11 cellular contexts compared by ENCODE assay signal in genomic region chr10:128530301-128530700, GRCh38.
A peak's percentile ranks its signal among the peaks of the same experiment; 100 is the strongest.
DNase-seq lines count a peak whose midpoint lies in the region; FAIRE-seq and TF ChIP-seq lines count a peak whose summit lies in the region.
"Had no signal": no experiment of that assay in that cellular context is flagged by ENCODE, and none has a peak within 500 bp of the region (broad histone marks: within the 10 kb centered on the region; RNA-seq: fewer than 3 reads in every experiment).

No MANE protein-coding gene starts in this region.

- H3K4me3 ChIP-seq in A673 (ENCODE audit: low read depth, low read length, poor library complexity, severe bottlenecking) = no peak overlapping the region
- H3K4me3 ChIP-seq in SU-DHL-6 (ENCODE audit: insufficient read depth, low read length, poor library complexity, severe bottlenecking) = no peak overlapping the region
- H3K4me3 ChIP-seq in small intestine (ENCODE audit: low read depth in 1 of 2, low read length in 2 of 2) = no peak overlapping the region

- in situ Hi-C loops in GM13976 (cut with MboI; ENCODE audit: low sequenced_read_pairs, unreplicated experiment) = loop anchor here (25.0 kb wide), 1 partner anchor 268 kb away; no protein-coding TSS in a partner anchor

- POLR2A ChIA-PET in A673 (lab: Charles Lee; ENCODE audit: low non-redundant PET) = no interaction called here

- H3K9me3 ChIP-seq in A673 (ENCODE audit: low read depth, low read length, poor library complexity, severe bottlenecking) (no peaks in the 10 kb centered on the region), SU-DHL-6 (ENCODE audit: insufficient read depth, low read length) (no peaks in the 10 kb centered on the region), small intestine (ENCODE audit: control insufficient read depth, low read depth) (no peaks in the 10 kb centered on the region)

- no peaks in the 10 kb centered on the region for H3F3A ChIP-seq in SU-DHL-6 (ENCODE audit: insufficient read depth)

- no peaks in the 10 kb centered on the region for H4K20me1 ChIP-seq in SU-DHL-6 (ENCODE audit: low read depth, low read length)

- no peak overlapping the region for H3K9ac ChIP-seq in SU-DHL-6 (ENCODE audit: low read length)

- H3K27ac ChIP-seq in A673 (ENCODE audit: low read depth, low read length, poor library complexity, severe bottlenecking) = no peak overlapping the region
- no peak overlapping the region for H3K27ac ChIP-seq in SU-DHL-6 (ENCODE audit: low read depth, low read length)
- H3K27ac ChIP-seq in small intestine (ENCODE audit: low read depth in 1 of 2, low read length in 1 of 2) = no peak overlapping the region

- no peaks in the 10 kb centered on the region for H3K36me3 ChIP-seq in A673 (ENCODE audit: insufficient read depth, low read length, poor library complexity, severe bottlenecking)
- no peaks in the 10 kb centered on the region for H3K36me3 ChIP-seq in SU-DHL-6 (ENCODE audit: low read length)
- H3K36me3 ChIP-seq in small intestine (ENCODE audit: control insufficient read depth in 2 of 2, insufficient read depth in 2 of 2, low read length in 2 of 2) = no peaks in the 10 kb centered on the region

- CTCF ChIA-PET in A673 (lab: Charles Lee) = no interaction called here

- no peaks in the 10 kb centered on the region for H3K9me2 ChIP-seq in SU-DHL-6 (replicated peaks; ENCODE audit: insufficient read depth, low read length)

- TF ChIP-seq CTCF in A673 (conservative IDR thresholded peaks at IDR 0.05; ENCODE audit: low read depth, low read length) (peak; percentile 74), GM13976 (IDR thresholded peaks at IDR 0.05; ENCODE audit: borderline replicate concordance, control extremely low read depth, extremely low read depth, insufficient read depth, missing control alignments) (peak; percentile 26), SU-DHL-6 (IDR thresholded peaks at IDR 0.05; ENCODE audit: insufficient read depth, low read length, poor library complexity, severe bottlenecking) (peak; percentile 33)

- H3K27me3 ChIP-seq in A673 (replicated peaks; ENCODE audit: insufficient read depth, low read depth, low read length, poor library complexity) (peaks cover 2% of the 10 kb centered on the region), SU-DHL-6 (ENCODE audit: low read length) (no peaks in the 10 kb centered on the region), small intestine (ENCODE audit: control insufficient read depth in 2 of 2, insufficient read depth in 2 of 2, low read length in 2 of 2) (peaks cover 0 to 7% of the 10 kb centered on the region in 2 donors)

- intact Hi-C loops in A673 (cut with micrococcal nuclease; ENCODE audit: unreplicated experiment) = loop anchor here (2.0 to 10.0 kb wide), 2 partner anchors 262 to 1434 kb away; partner anchors contain the start of gene EBF3

- no peak for FAIRE-seq in small intestine (lab: Jason Lieb, UNC)

- no peaks in the 10 kb centered on the region for H3K79me2 ChIP-seq in SU-DHL-6 (ENCODE audit: insufficient read depth, low read length)

- DNase-seq in A673 (ENCODE audit: low spot score) (peak; percentile 49), GM13976 (ENCODE audit: low spot score) (peak; percentile 40), left kidney (ENCODE audit: low read depth, low spot score) (peak; percentile 63), small intestine (no peak), H4 (ENCODE audit: low spot score) (no peak), activated gamma-delta T cell (lab: John Stamatoyannopoulos, UW) (no peak)
- DNase-seq in activated naive CD4-positive, alpha-beta T cell treated with Interleukin-2 at 50 U/mL for 16 hours = no peak
- DNase-seq: activated CD8-positive, alpha-beta memory T cell treated with anti-CD3 and anti-CD28 coated beads for 24 hours; effector CD8-positive, alpha-beta T cell; NCI-H526 treated with DMSO at 0.1 percent for 48 hours had no signal

- H3K4me2 ChIP-seq in SU-DHL-6 (ENCODE audit: low read depth, low read length, poor library complexity, severe bottlenecking) = no peak overlapping the region

- 47 to 49% (median 49%) methylated on average over 5 of the region's 5 CpGs for WGBS in small intestine, 3 donors

- H2AFZ ChIP-seq in SU-DHL-6 (ENCODE audit: low read depth, low read length, severe bottlenecking) = no peak overlapping the region

- BruUV-seq in A673 (replicated peaks; lab: Mats Ljungman, UMichigan) = no TSS peak

- H3K4me1 ChIP-seq in A673 (ENCODE audit: insufficient read depth, low read length, poor library complexity, severe bottlenecking) (peaks cover 53% of the 10 kb centered on the region), small intestine (ENCODE audit: control insufficient read depth in 2 of 2, insufficient read depth in 1 of 2, low read depth in 1 of 2, low read length in 1 of 2) (no peaks in the 10 kb centered on the region)

Comparison
In these comparisons a context has a peak if more than half of its experiments do, and no peak if none do; other contexts are left out.
1. DNase-seq: peak in A673 (single experiment), GM13976 (single experiment) and left kidney (single experiment); none in small intestine (single experiment), activated naive CD4-positive, alpha-beta T cell treated with Interleukin-2 at 50 U/mL for 16 hours (single experiment), H4 (single experiment) and activated gamma-delta T cell (single experiment).
2. Peak in every context shown above with its lines, with median percentiles within 50 percentile points of each other: CTCF ChIP-seq.